Comparison of ENCODE assay signal across 13 cellular contexts in the genomic region with DNA sequence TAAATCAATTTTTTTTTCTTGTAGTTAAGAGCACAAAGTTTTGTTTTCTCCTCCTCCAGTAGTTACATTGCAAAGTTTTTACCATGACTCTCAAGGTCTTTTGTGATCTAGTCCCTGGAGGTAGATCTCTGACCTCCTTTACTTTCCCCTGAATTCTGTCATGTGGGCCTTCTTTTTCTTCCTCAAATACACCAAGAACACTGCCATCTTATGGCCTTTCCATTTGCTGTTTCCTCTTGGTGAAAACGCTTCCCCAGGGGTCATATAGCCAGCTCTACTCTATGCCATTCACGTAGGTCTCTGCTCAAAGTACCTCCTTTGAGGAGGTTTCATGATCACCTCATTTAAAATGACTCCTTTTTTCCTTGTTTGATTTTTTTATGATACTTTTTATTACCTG. TPM values are rescaled to one million over a fixed set of nuclear protein-coding genes. Genes with fewer than 3 reads are reported as not detected.
DNase-seq lines count a peak whose midpoint lies in the region; ATAC-seq and TF ChIP-seq lines count a peak whose summit lies in the region.
"Had no signal": no experiment of that assay in that cellular context is flagged by ENCODE, and none has a peak within 500 bp of the region (broad histone marks: within the 10 kb centered on the region; RNA-seq: fewer than 3 reads in every experiment).

No MANE protein-coding gene starts in this region.

- no peak for ATAC-seq in activated T-cell treated with anti-CD3 and anti-CD28 coated beads, Interleukin-2, amount 50 U/mL, for 4 hours
- ATAC-seq in central memory CD8-positive, alpha-beta T cell (replicated peaks; ENCODE audit: extremely low read depth, poor library complexity, severe bottlenecking): no peak

- H3K4me1 Mint-ChIP-seq in activated T-cell treated with anti-CD3 and anti-CD28 coated beads, Interleukin-2, amount 50 U/mL, for 4 hours (ENCODE audit: low read depth): peaks cover 43% of the 10 kb centered on the region
- peaks cover 30% of the 10 kb centered on the region for H3K4me1 Mint-ChIP-seq in central memory CD8-positive, alpha-beta T cell

- H3K27me3 ChIP-seq in thyroid gland: no peaks in the 10 kb centered on the region

- intact Hi-C loops in thyroid gland (cut with DNase I): loop anchor here (10.0 kb wide), 1 partner anchor 274 kb away; no protein-coding TSS in a partner anchor

- H3K36me3 ChIP-seq in thyroid gland: peaks cover 9 to 13% of the 10 kb centered on the region in 2 donors

- no peak for DNase-seq in activated T-cell treated with anti-CD3 and anti-CD28 coated beads, Interleukin-2, amount 50 U/mL, for 4 hours
- DNase-seq in activated T-cell treated with anti-CD3 and anti-CD28 coated beads, Interleukin-2, amount 50 U/mL, for 1 hour: no peak
- DNase-seq in NCI-H446 treated with DMSO at 0.1 percent for 48 hours (lab: John Stamatoyannopoulos, UW): peak; percentile 28
- no peak for DNase-seq in central memory CD8-positive, alpha-beta T cell (ENCODE audit: low spot score in 2 of 2)
- DNase-seq in retinal pigment epithelial cell (ENCODE audit: low read depth): no peak
- DNase-seq in COLO829 (ENCODE audit: low spot score): no peak
- no peak for DNase-seq in NCI-H146 treated with DMSO at 0.1 percent for 48 hours (lab: John Stamatoyannopoulos, UW; ENCODE audit: unreplicated experiment)
- DNase-seq in thyroid gland: no peak
- DNase-seq: activated CD4-positive, CD25-positive, alpha-beta regulatory T cell; amygdala; DMS153; foreskin fibroblast; NCI-H345 had no signal

- H3K4me3 Mint-ChIP-seq in activated T-cell treated with anti-CD3 and anti-CD28 coated beads, Interleukin-2, amount 50 U/mL, for 4 hours: peak overlapping the region; percentile 45
- no peak overlapping the region for H3K4me3 Mint-ChIP-seq in central memory CD8-positive, alpha-beta T cell

- H3K27ac ChIP-seq in thyroid gland: no peak overlapping the region

- H3K27me3 Mint-ChIP-seq in activated T-cell treated with anti-CD3 and anti-CD28 coated beads, Interleukin-2, amount 50 U/mL, for 4 hours (ENCODE audit: low read depth): no peaks in the 10 kb centered on the region
- H3K27me3 Mint-ChIP-seq in central memory CD8-positive, alpha-beta T cell: no peaks in the 10 kb centered on the region

- no peaks in the 10 kb centered on the region for H3K9me3 Mint-ChIP-seq in activated T-cell treated with anti-CD3 and anti-CD28 coated beads, Interleukin-2, amount 50 U/mL, for 4 hours
- H3K9me3 Mint-ChIP-seq in central memory CD8-positive, alpha-beta T cell: no peaks in the 10 kb centered on the region

- peak; percentile 19 for TF ChIP-seq CTCF in retinal pigment epithelial cell (conservative IDR thresholded peaks at IDR 0.05; ENCODE audit: low read depth, low read length)
- no peak for TF ChIP-seq CTCF in thyroid gland (IDR thresholded peaks at IDR 0.05)

- no peak overlapping the region for H3K4me3 ChIP-seq in retinal pigment epithelial cell (ENCODE audit: low read length)
- no peak overlapping the region for H3K4me3 ChIP-seq in thyroid gland (replicated peaks in 1 of 3)

- peak overlapping the region; percentile 51 for H3K27ac Mint-ChIP-seq in central memory CD8-positive, alpha-beta T cell (ENCODE audit: low read depth)

- TF ChIP-seq POLR2A in thyroid gland (IDR thresholded peaks at IDR 0.05): no peak

- peaks cover 35% of the 10 kb centered on the region for H3K36me3 Mint-ChIP-seq in activated T-cell treated with anti-CD3 and anti-CD28 coated beads, Interleukin-2, amount 50 U/mL, for 4 hours (ENCODE audit: insufficient read depth)
- H3K36me3 Mint-ChIP-seq in central memory CD8-positive, alpha-beta T cell (ENCODE audit: insufficient read depth): peaks cover 58% of the 10 kb centered on the region

- H3K4me1 ChIP-seq in thyroid gland: peaks cover 6 to 9% of the 10 kb centered on the region in 2 donors

- H3K9me3 ChIP-seq in thyroid gland: no peaks in the 10 kb centered on the region

- 74 to 83% methylated on average over 2 of the region's 2 CpGs for WGBS in thyroid gland, 2 donors

RNA-seq across cellular contexts. Expression of gene DDX20, which starts 2.7 kb away (rescaled TPM):
- 10 to 100 TPM; 22.0 to 26.0 (median 24.1) TPM for total RNA-seq in activated T-cell treated with anti-CD3 and anti-CD28 coated beads, Interleukin-2, amount 50 U/mL, for 4 hours
- total RNA-seq in thyroid gland: 10 to 100 TPM; 15.7 to 32.6 (median 20.8) TPM

RNA-seq across cellular contexts. Expression of gene INKA2, which starts 19.2 kb away (rescaled TPM):
- under 1 TPM; 0.25 to 0.82 (median 0.76) TPM for total RNA-seq in activated T-cell treated with anti-CD3 and anti-CD28 coated beads, Interleukin-2, amount 50 U/mL, for 4 hours
- total RNA-seq in thyroid gland: 1 to 10 TPM; 4.0 to 5.8 (median 4.4) TPM
